ENCODE assay signal across 13 cellular contexts in the genomic region with DNA sequence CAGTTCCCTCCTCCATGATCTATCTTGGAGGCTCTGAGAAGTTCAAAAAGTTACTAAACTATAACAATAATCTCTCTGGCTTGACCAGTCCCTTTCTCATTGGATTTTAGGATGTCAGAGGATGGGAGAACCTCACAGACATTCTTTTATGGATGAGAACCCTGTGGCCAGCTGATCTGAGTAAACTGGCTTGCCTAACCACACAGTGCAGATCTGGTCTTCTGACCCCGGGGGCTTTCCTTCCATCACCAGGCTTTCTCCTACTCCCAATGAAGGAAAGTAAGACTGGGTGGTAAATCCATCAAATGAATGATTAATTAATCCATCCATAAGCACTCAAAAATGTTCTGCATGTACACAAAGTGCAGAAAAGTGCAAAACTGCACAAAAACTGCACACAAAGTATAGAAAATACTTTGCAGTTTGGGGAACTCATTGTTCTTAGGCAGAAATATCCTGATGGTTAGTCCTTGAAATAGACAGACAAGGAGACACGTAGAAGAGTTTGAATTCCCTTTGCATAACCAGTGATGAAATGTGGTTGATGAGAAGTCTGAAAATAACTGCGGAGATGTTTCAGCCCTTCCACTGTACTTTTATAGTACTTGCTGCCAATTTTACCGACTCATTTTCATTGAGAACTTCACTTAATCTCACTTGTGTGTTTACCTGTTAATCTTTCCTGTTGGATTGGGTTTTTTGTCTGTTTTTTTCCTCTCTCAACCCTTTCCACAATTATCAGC. TPM values are rescaled to one million over a fixed set of nuclear protein-coding genes. Genes with fewer than 3 reads are reported as not detected.
DNase-seq lines count a peak whose midpoint lies in the region; ATAC-seq and TF ChIP-seq lines count a peak whose summit lies in the region.
"Had no signal": no experiment of that assay in that cellular context is flagged by ENCODE, and none has a peak within 500 bp of the region (broad histone marks: within the 10 kb centered on the region; RNA-seq: fewer than 3 reads in every experiment).

No MANE protein-coding gene starts in this region.

- no peak overlapping the region for H2BK120ac ChIP-seq in trophoblast cell (ENCODE audit: insufficient read depth, low read length, poor library complexity)

- peak; percentile 18; the same call in 1 of the 3 replicates for ATAC-seq in RWPE2 (ENCODE audit: low read depth)
- ATAC-seq in HG02981 (IDR thresholded peaks at IDR 0.05; ENCODE audit: unreplicated experiment) = no peak
- no peak for ATAC-seq in HG03565 (IDR thresholded peaks at IDR 0.05; ENCODE audit: unreplicated experiment)

- H4K8ac ChIP-seq in trophoblast cell (ENCODE audit: low read depth, low read length) = no peak overlapping the region

- no peaks in the 10 kb centered on the region for H3K9me3 ChIP-seq in RWPE2 (ENCODE audit: severe bottlenecking)
- no peaks in the 10 kb centered on the region for H3K9me3 ChIP-seq in esophagus squamous epithelium
- H3K9me3 ChIP-seq in trophoblast cell (ENCODE audit: insufficient read depth, low read depth, low read length) = no peaks in the 10 kb centered on the region
- no peaks in the 10 kb centered on the region for H3K9me3 ChIP-seq in effector memory CD4-positive, alpha-beta T cell (ENCODE audit: control insufficient read depth, low read length)
- H3K9me3 ChIP-seq: uterus had no signal

- H3K27ac ChIP-seq in RWPE2 (ENCODE audit: poor library complexity, severe bottlenecking) (peak overlapping the region; percentile 99), esophagus squamous epithelium (peak overlapping the region in 3 of 4 donors; percentile 69 to 93 (median 91)), trophoblast cell (ENCODE audit: low read depth, low read length) (peak overlapping the region; percentile 14)
- H3K27ac ChIP-seq in effector memory CD4-positive, alpha-beta T cell (ENCODE audit: insufficient read depth, low read length, poor library complexity, severe bottlenecking) = no peak overlapping the region
- H3K27ac ChIP-seq: SK-N-MC had no signal

- H3K9ac ChIP-seq in trophoblast cell (ENCODE audit: low read length) = no peak overlapping the region

- H4K91ac ChIP-seq in trophoblast cell (ENCODE audit: low read depth, low read length) = no peak overlapping the region

- H2AK5ac ChIP-seq in trophoblast cell (ENCODE audit: low read length) = no peak overlapping the region

- WGBS in esophagus squamous epithelium, 2 donors = 37 to 56% methylated on average over 3 to 4 of the region's 4 CpGs
- WGBS in trophoblast cell (ENCODE audit: extremely low coverage, insufficient coverage, insufficient read length) = no CpG with 5 or more reads among the region's 4 CpGs

- H3K4me2 ChIP-seq in trophoblast cell (ENCODE audit: low read length) = no peak overlapping the region

- H3K4ac ChIP-seq in trophoblast cell (ENCODE audit: low read depth, low read length) = no peak overlapping the region

- H3K4me1 ChIP-seq in RWPE2 (ENCODE audit: insufficient read depth, poor library complexity, severe bottlenecking) (peaks cover 25% of the 10 kb centered on the region), esophagus squamous epithelium (peaks cover 8 to 65% (median 13%) of the 10 kb centered on the region in 3 donors), trophoblast cell (ENCODE audit: control insufficient read depth in 1 of 2, insufficient read depth in 2 of 2, low read length in 2 of 2) (peaks cover 0 to 2% of the 10 kb centered on the region in 2 experiments)
- peaks cover 10% of the 10 kb centered on the region for H3K4me1 ChIP-seq in effector memory CD4-positive, alpha-beta T cell (ENCODE audit: control insufficient read depth, insufficient read depth, low read length, poor library complexity, severe bottlenecking)
- H3K4me1 ChIP-seq: uterus had no signal

- H3K4me3 ChIP-seq in RWPE2 (ENCODE audit: severe bottlenecking) (peak overlapping the region; percentile 90), esophagus squamous epithelium (peak overlapping the region in 1 of 4 donors; percentile 95), trophoblast cell (ENCODE audit: low read depth, low read length) (no peak overlapping the region)
- H3K4me3 ChIP-seq in effector memory CD4-positive, alpha-beta T cell (ENCODE audit: insufficient read depth, low read depth, low read length, poor library complexity, severe bottlenecking) = no peak overlapping the region

- peaks cover 18% of the 10 kb centered on the region for H3K79me2 ChIP-seq in trophoblast cell (ENCODE audit: control insufficient read depth, insufficient read depth, low read length, poor library complexity)

- H3K18ac ChIP-seq in trophoblast cell (ENCODE audit: low read length) = no peak overlapping the region

- H3K14ac ChIP-seq in trophoblast cell (ENCODE audit: low read length) = no peak overlapping the region

- H3K23ac ChIP-seq in trophoblast cell (ENCODE audit: low read length) = no peak overlapping the region

- TF ChIP-seq CTCF in RWPE2 (IDR thresholded peaks at IDR 0.05; ENCODE audit: poor library complexity, severe bottlenecking) (no peak), esophagus squamous epithelium (IDR thresholded peaks at IDR 0.05) (no peak)

- no peak overlapping the region for H2BK5ac ChIP-seq in trophoblast cell (ENCODE audit: low read depth, low read length, poor library complexity)

- H3K79me1 ChIP-seq in trophoblast cell (ENCODE audit: low read length) = peaks cover 17% of the 10 kb centered on the region

- intact Hi-C loops in esophagus squamous epithelium (cut with DNase I) = no loop called here

- H3K36me3 ChIP-seq in RWPE2 (ENCODE audit: low read depth) (peaks cover 42% of the 10 kb centered on the region), esophagus squamous epithelium (peaks cover 0 to under 1% (median 0%) of the 10 kb centered on the region in 3 donors), trophoblast cell (ENCODE audit: control insufficient read depth in 1 of 2, insufficient read depth in 2 of 2, low read length in 2 of 2) (peaks cover 0 to 2% of the 10 kb centered on the region in 2 experiments)
- H3K36me3 ChIP-seq in effector memory CD4-positive, alpha-beta T cell (ENCODE audit: control insufficient read depth, insufficient read depth, low read length) = no peaks in the 10 kb centered on the region
- H3K36me3 ChIP-seq: uterus had no signal

- no peak overlapping the region for H2BK12ac ChIP-seq in trophoblast cell (ENCODE audit: low read length)

- DNase-seq in EL = peak; percentile 57
- no peak for DNase-seq in RWPE2 (ENCODE audit: low spot score)
- no peak for DNase-seq in esophagus squamous epithelium (lab: John Stamatoyannopoulos, UW)
- DNase-seq in trophoblast cell = no peak
- no peak for DNase-seq in effector memory CD4-positive, alpha-beta T cell
- DNase-seq in NCI-H526 treated with DMSO at 0.1 percent for 48 hours (lab: John Stamatoyannopoulos, UW) = no peak
- DNase-seq: activated CD4-positive, alpha-beta T cell treated with anti-CD3 and anti-CD28 coated beads for 1 hour; MM.1S; NCI-H69; uterus had no signal

- H3K27me3 ChIP-seq in RWPE2 (ENCODE audit: insufficient read depth, poor library complexity, severe bottlenecking) (no peaks in the 10 kb centered on the region), esophagus squamous epithelium (peaks cover 0 to 72% (median 0%) of the 10 kb centered on the region in 4 donors), trophoblast cell (ENCODE audit: insufficient read depth, low read length) (no peaks in the 10 kb centered on the region)
- peaks cover 15% of the 10 kb centered on the region for H3K27me3 ChIP-seq in effector memory CD4-positive, alpha-beta T cell (replicated peaks; ENCODE audit: control insufficient read depth, insufficient read depth, low read length, poor library complexity, severe bottlenecking)
- H3K27me3 ChIP-seq: uterus had no signal

- H4K12ac ChIP-seq in trophoblast cell (ENCODE audit: low read depth, low read length) = no peak overlapping the region

- H2AFZ ChIP-seq in trophoblast cell (ENCODE audit: insufficient read depth, low read length, poor library complexity) = no peak overlapping the region

- no peak for TF ChIP-seq POLR2A in esophagus squamous epithelium (IDR thresholded peaks at IDR 0.05)

RNA-seq across cellular contexts. Expression of gene F3, which starts 2.5 kb away (rescaled TPM):
- 100 to 1,000 TPM in 1 of 4 donors, 10 to 100 TPM in 3; 38.9 to 144 (median 59.5) TPM for total RNA-seq in esophagus squamous epithelium
- polyA plus RNA-seq in trophoblast cell (2013) = 43.0 and 43.9 TPM in 2 replicates
